ENCODE assay signal across 1 cellular context in the genomic region with DNA sequence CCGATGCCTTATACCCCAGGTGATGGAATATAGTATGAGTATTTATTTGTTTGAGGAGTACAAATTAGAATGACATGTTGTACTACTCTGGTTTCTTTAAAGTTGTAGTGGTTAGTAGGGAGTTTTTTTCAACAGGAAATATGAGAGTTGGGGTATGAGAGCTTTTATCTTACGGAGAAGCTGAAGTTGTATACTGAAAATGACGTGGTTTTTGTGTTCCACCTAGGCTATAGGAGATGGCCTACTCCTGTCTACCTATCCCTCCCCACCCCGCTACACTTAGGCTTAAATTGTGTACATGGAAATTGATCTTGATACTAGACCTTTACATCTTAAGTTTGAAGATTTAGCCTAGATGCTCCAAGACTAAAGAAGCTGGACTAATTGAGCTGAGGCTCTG.
TF ChIP-seq lines count a peak whose summit lies in the region.

No MANE protein-coding gene starts in this region.

TF ChIP-seq in K562, 482 proteins besides CTCF, POLR2A, EP300 and RAD21:
- TF ChIP-seq, protein P1, sequence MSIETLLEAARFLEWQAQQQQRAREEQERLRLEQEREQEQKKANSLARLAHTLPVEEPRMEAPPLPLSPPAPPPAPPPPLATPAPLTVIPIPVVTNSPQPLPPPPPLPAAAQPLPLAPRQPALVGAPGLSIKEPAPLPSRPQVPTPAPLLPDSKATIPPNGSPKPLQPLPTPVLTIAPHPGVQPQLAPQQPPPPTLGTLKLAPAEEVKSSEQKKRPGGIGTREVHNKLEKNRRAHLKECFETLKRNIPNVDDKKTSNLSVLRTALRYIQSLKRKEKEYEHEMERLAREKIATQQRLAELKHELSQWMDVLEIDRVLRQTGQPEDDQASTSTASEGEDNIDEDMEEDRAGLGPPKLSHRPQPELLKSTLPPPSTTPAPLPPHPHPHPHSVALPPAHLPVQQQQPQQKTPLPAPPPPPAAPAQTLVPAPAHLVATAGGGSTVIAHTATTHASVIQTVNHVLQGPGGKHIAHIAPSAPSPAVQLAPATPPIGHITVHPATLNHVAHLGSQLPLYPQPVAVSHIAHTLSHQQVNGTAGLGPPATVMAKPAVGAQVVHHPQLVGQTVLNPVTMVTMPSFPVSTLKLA (conservative IDR thresholded peaks at IDR 0.05) = no peak
- TF ChIP-seq DIDO1 (tag; IDR thresholded peaks at IDR 0.05; ENCODE audit: low read depth) = no peak
- TF ChIP-seq TFAP4 (CRISPR knock-in tag; IDR thresholded peaks at IDR 0.05; ENCODE audit: borderline replicate concordance) = no peak
- no peak for TF ChIP-seq NR1H2 (CRISPR knock-in tag; IDR thresholded peaks at IDR 0.05)
- TF ChIP-seq ZNF24 (IDR thresholded peaks at IDR 0.05) = no peak
- no peak for TF ChIP-seq NFIC (IDR thresholded peaks at IDR 0.05)
- TF ChIP-seq, protein P2, sequence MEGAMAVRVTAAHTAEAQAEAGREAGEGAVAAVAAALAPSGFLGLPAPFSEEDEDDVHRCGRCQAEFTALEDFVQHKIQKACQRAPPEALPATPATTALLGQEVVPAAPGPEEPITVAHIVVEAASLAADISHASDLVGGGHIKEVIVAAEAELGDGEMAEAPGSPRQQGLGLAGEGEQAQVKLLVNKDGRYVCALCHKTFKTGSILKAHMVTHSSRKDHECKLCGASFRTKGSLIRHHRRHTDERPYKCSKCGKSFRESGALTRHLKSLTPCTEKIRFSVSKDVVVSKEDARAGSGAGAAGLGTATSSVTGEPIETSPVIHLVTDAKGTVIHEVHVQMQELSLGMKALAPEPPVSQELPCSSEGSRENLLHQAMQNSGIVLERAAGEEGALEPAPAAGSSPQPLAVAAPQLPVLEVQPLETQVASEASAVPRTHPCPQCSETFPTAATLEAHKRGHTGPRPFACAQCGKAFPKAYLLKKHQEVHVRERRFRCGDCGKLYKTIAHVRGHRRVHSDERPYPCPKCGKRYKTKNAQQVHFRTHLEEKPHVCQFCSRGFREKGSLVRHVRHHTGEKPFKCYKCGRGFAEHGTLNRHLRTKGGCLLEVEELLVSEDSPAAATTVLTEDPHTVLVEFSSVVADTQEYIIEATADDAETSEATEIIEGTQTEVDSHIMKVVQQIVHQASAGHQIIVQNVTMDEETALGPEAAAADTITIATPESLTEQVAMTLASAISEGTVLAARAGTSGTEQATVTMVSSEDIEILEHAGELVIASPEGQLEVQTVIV (CRISPR knock-in tag; IDR thresholded peaks at IDR 0.05; ENCODE audit: borderline replicate concordance) = no peak
- TF ChIP-seq ZBTB7A (IDR thresholded peaks at IDR 0.05; ENCODE audit: borderline replicate concordance, control insufficient read depth, low read depth, low read length) = no peak
- no peak for TF ChIP-seq THRAP3 (IDR thresholded peaks at IDR 0.05; ENCODE audit: borderline replicate concordance)
- TF ChIP-seq, protein P3, sequence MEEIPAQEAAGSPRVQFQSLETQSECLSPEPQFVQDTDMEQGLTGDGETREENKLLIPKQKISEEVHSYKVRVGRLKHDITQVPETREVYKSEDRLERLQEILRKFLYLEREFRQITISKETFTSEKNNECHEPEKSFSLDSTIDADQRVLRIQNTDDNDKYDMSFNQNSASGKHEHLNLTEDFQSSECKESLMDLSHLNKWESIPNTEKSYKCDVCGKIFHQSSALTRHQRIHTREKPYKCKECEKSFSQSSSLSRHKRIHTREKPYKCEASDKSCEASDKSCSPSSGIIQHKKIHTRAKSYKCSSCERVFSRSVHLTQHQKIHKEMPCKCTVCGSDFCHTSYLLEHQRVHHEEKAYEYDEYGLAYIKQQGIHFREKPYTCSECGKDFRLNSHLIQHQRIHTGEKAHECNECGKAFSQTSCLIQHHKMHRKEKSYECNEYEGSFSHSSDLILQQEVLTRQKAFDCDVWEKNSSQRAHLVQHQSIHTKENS (CRISPR knock-in tag; IDR thresholded peaks at IDR 0.05) = no peak
TF ChIP-seq in K562: peak in this region for 0.
